10 cellular contexts compared by ENCODE assay signal in the genomic region with DNA sequence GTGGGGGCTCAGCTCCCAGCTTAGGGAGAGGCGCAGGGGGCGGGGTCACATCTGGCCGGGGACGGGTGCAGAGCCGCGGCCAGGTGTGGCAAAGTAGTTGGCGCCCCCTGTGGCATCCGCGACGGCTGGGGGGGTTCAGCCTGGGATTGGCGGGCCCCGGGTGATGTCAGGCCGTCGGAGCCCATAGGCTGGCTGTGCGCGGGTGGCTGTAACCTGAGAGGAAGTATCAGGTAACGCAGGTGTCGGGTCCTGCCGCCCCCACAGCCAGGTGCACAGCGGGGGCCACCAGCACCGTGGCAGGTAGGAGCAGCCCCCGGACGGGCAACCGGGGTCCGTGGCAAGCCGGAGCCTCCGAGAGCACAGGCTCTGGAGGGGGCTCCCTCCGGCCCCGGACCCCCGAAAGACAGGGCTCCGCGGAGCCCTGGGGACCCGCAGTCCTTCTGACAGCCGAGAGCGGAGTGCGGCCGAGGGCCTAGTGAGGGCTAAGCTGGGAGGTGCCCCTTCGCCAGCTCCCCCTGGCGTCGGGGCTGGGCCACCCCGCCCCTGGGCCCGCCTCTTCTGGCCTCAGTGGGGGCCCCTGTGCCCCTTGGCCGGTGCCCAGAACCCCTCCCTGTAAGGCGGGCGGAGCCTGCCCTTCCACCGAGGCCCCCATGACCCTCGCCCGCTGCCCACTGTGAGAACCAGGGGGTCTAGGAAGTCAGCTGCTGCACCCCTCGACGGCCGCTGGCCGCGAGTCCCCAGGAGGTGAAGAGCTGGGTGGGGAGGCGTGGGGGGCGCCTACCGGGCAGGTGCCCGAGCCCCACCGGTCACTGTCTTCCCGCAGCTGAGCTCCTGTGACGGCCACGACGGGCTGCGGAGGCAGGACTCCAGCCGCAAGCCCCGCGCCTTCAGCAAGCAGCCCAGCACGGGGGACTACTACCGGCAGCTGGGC. TPM values are rescaled to one million over a fixed set of nuclear protein-coding genes. Genes with fewer than 3 reads are reported as not detected.
DNase-seq lines count a peak whose midpoint lies in the region; FAIRE-seq and TF ChIP-seq lines count a peak whose summit lies in the region.
"Had no signal": no experiment of that assay in that cellular context is flagged by ENCODE, and none has a peak within 500 bp of the region (broad histone marks: within the 10 kb centered on the region; RNA-seq: fewer than 3 reads in every experiment).

No MANE protein-coding gene starts in this region.

- DNase-seq in activated gamma-delta T cell treated with Interleukin-2 at 50 U/mL for 16 hours, result peak; percentile 46
- no peak for DNase-seq in activated gamma-delta T cell (lab: John Stamatoyannopoulos, UW)
- DNase-seq in RPMI8226, result peak; percentile 73
- DNase-seq in fibroblast of lung (ENCODE audit: low read depth in 2 of 2), result no peak
- no peak for DNase-seq in testis
- DNase-seq in HUDEP-2 (lab: John Stamatoyannopoulos, UW; ENCODE audit: unreplicated experiment in 76 of 76), result no peak
- no peak for DNase-seq in prostate gland (ENCODE audit: low spot score)
- no peak for DNase-seq in H54 (ENCODE audit: insufficient read length, low spot score)

- FAIRE-seq in H54 (lab: Jason Lieb, UNC), result no peak

- intact Hi-C loops in testis (cut with DNase I; ENCODE audit: low total_unique reads) (no loop called here), prostate gland (cut with DNase I) (no loop called here)

- H4K20me1 ChIP-seq in fibroblast of lung (ENCODE audit: control insufficient read depth, extremely low read depth, insufficient read depth, low read length), result no peaks in the 10 kb centered on the region

- H3K36me3 ChIP-seq in fibroblast of lung (ENCODE audit: control insufficient read depth, insufficient read depth, low read length) (no peaks in the 10 kb centered on the region), testis (ENCODE audit: low read depth, missing control alignments) (no peaks in the 10 kb centered on the region), prostate gland (no peaks in the 10 kb centered on the region)

- H2AFZ ChIP-seq in fibroblast of lung (ENCODE audit: low read length), result no peak overlapping the region

- WGBS in testis, 2 donors, result 0 to 7% methylated on average over 3 to 63 of the region's 68 CpGs
- 4% methylated on average over 54 of the region's 68 CpGs for WGBS in prostate gland

- no peak overlapping the region for H3K27ac ChIP-seq in fibroblast of lung (ENCODE audit: insufficient read depth, low read length)
- H3K27ac ChIP-seq in testis, result no peak overlapping the region
- no peak overlapping the region for H3K27ac ChIP-seq in prostate gland
- H3K27ac ChIP-seq: skin epidermis had no signal

- H3K27me3 ChIP-seq in fibroblast of lung (ENCODE audit: control insufficient read depth, insufficient read depth, low read length), result peaks cover 35% of the 10 kb centered on the region
- H3K27me3 ChIP-seq in testis, result no peaks in the 10 kb centered on the region
- peaks cover 20% of the 10 kb centered on the region for H3K27me3 ChIP-seq in prostate gland (replicated peaks; ENCODE audit: insufficient read depth)

- no peak overlapping the region for H3K9ac ChIP-seq in fibroblast of lung (ENCODE audit: insufficient read depth, low read length)

- H3K4me3 ChIP-seq in fibroblast of lung (replicated peaks in 1 of 4; ENCODE audit: control extremely low read depth in 1 of 4, insufficient read depth in 1 of 4, low read depth in 3 of 4, low read length in 4 of 4) (no peak overlapping the region), testis (peak overlapping the region; percentile 9 to 17), prostate gland (no peak overlapping the region)

- no peaks in the 10 kb centered on the region for H3K9me3 ChIP-seq in fibroblast of lung (ENCODE audit: control insufficient read depth, insufficient read depth, low read depth, low read length)
- no peaks in the 10 kb centered on the region for H3K9me3 ChIP-seq in testis
- H3K9me3 ChIP-seq in prostate gland, result no peaks in the 10 kb centered on the region

- H3K79me2 ChIP-seq in fibroblast of lung (ENCODE audit: control insufficient read depth, insufficient read depth, low read length), result no peaks in the 10 kb centered on the region

- H3K4me1 ChIP-seq in fibroblast of lung (ENCODE audit: control insufficient read depth, extremely low read depth, insufficient read depth, low read length), result no peaks in the 10 kb centered on the region
- H3K4me1 ChIP-seq in testis, result no peaks in the 10 kb centered on the region
- no peaks in the 10 kb centered on the region for H3K4me1 ChIP-seq in prostate gland (replicated peaks)

- TF ChIP-seq CTCF in fibroblast of lung (conservative IDR thresholded peaks at IDR 0.05 in 1 of 2, IDR thresholded peaks at IDR 0.05 in 1 of 2; ENCODE audit: low read depth in 1 of 2, low read length in 2 of 2), result no peak
- no peak for TF ChIP-seq CTCF in testis (IDR thresholded peaks at IDR 0.05)
- no peak for TF ChIP-seq CTCF in prostate gland (IDR thresholded peaks at IDR 0.05)

- TF ChIP-seq POLR2A in testis (IDR thresholded peaks at IDR 0.05), result no peak
- no peak for TF ChIP-seq POLR2A in prostate gland (IDR thresholded peaks at IDR 0.05)
- no peak for TF ChIP-seq POLR2A in H54 (IDR thresholded peaks at IDR 0.05; ENCODE audit: low read depth, low read length)

- H3K4me2 ChIP-seq in fibroblast of lung (ENCODE audit: extremely low read depth, insufficient read depth, low read length), result peak overlapping the region; percentile 35

RNA-seq across cellular contexts. Expression of a gene that starts 17.9 kb away (rescaled TPM):
- total RNA-seq in fibroblast of lung, result 0.51 and 1.5 TPM in 2 replicates
- polyA plus RNA-seq in fibroblast of lung, result 0.24 and 0.37 TPM in 2 replicates
- polyA plus RNA-seq in fibroblast of lung (2012), result 0.19 and 1.0 TPM in 2 replicates
- polyA minus RNA-seq in fibroblast of lung (ENCODE audit: low replicate concordance), result 0.26 TPM in 1 of 2 replicates, not detected in the other
- 10 to 100 TPM; 13.4 to 14.0 TPM for total RNA-seq in testis
- polyA plus RNA-seq in testis (ENCODE audit: insufficient read depth, low read depth, low replicate concordance), result 6.2 TPM
- total RNA-seq in prostate gland, result 10 to 100 TPM; 15.2 to 22.7 TPM

RNA-seq across cellular contexts. Expression of a gene that starts 23.5 kb away (rescaled TPM):
- not detected in 2 replicates for total RNA-seq in fibroblast of lung
- not detected in 2 replicates for polyA plus RNA-seq in fibroblast of lung
- polyA plus RNA-seq in fibroblast of lung (2012), result not detected in 2 replicates
- not detected in 2 replicates for polyA minus RNA-seq in fibroblast of lung (ENCODE audit: low replicate concordance)
- total RNA-seq in testis, result 100 to 1,000 TPM; 396 to 404 TPM
- polyA plus RNA-seq in testis (ENCODE audit: insufficient read depth, low read depth, low replicate concordance), result 270 TPM
- 100 to 1,000 TPM in 1 of 2 donors, 10 to 100 TPM in 1; 19.7 to 257 TPM for total RNA-seq in prostate gland
- total RNA-seq: LHCN-M2 had no signal

RNA-seq across cellular contexts. Expression of a gene that starts 28.4 kb away (rescaled TPM):
- total RNA-seq in fibroblast of lung (0.26 and 0.50 TPM in 2 replicates), testis (1 to 10 TPM; 2.4 to 5.0 TPM), prostate gland (10 to 100 TPM in 1 of 2 donors, 1 to 10 TPM in 1; 2.2 to 13.4 TPM)
- polyA plus RNA-seq in fibroblast of lung (0.02 TPM in 1 of 2 replicates, not detected in the other), testis (ENCODE audit: insufficient read depth, low read depth, low replicate concordance) (2.6 TPM)
- polyA plus RNA-seq in fibroblast of lung (2012), result 0.08 TPM in 1 of 2 replicates, not detected in the other
- polyA minus RNA-seq in fibroblast of lung (ENCODE audit: low replicate concordance), result not detected in 2 replicates
- total RNA-seq: LHCN-M2 had no signal

RNA-seq across cellular contexts. Expression of a gene that starts 43.4 kb away (rescaled TPM):
- total RNA-seq in fibroblast of lung, result 1.3 and 3.3 TPM in 2 replicates
- polyA plus RNA-seq in fibroblast of lung, result 0.42 and 0.79 TPM in 2 replicates
- 0.98 and 2.2 TPM in 2 replicates for polyA plus RNA-seq in fibroblast of lung (2012)
- 0.56 and 1.6 TPM in 2 replicates for polyA minus RNA-seq in fibroblast of lung (ENCODE audit: low replicate concordance)
- 10 to 100 TPM; 13.7 to 16.4 TPM for total RNA-seq in testis
- polyA plus RNA-seq in testis (ENCODE audit: insufficient read depth, low read depth, low replicate concordance), result 8.1 TPM
- 10 to 100 TPM; 11.6 to 21.4 TPM for total RNA-seq in prostate gland

RNA-seq across cellular contexts. Expression of a gene that starts 54.5 kb away (rescaled TPM):
- total RNA-seq in fibroblast of lung, result 22.3 and 58.0 TPM in 2 replicates
- polyA plus RNA-seq in fibroblast of lung, result 50.7 and 141 TPM in 2 replicates
- polyA plus RNA-seq in fibroblast of lung (2012), result 52.2 and 154 TPM in 2 replicates
- polyA minus RNA-seq in fibroblast of lung (ENCODE audit: low replicate concordance), result 41.2 and 134 TPM in 2 replicates
- 10 to 100 TPM; 50.3 to 52.5 TPM for total RNA-seq in testis
- 72.8 TPM for polyA plus RNA-seq in testis (ENCODE audit: insufficient read depth, low read depth, low replicate concordance)
- total RNA-seq in prostate gland, result 10 to 100 TPM; 16.9 to 24.9 TPM

Comparison
In these comparisons a context has a peak if more than half of its experiments do, and no peak if none do; other contexts are left out.
1. DNase-seq: peak in activated gamma-delta T cell treated with Interleukin-2 at 50 U/mL for 16 hours (single experiment) and RPMI8226 (single experiment); none in activated gamma-delta T cell (single experiment), fibroblast of lung (0 of 2), testis (single experiment), HUDEP-2 (0 of 76), prostate gland (single experiment) and H54 (single experiment).
2. H3K4me3 ChIP-seq: peak in testis (2 of 2); none in fibroblast of lung (0 of 4) and prostate gland (0 of 2).
3. RNA of a gene that starts 23.5 kb away (total RNA-seq): 396 to 404 TPM in testis and 19.7 to 257 TPM in prostate gland; not detected in fibroblast of lung; every median in the first group is over 10 times any median in the second.